In the genomic region with DNA sequence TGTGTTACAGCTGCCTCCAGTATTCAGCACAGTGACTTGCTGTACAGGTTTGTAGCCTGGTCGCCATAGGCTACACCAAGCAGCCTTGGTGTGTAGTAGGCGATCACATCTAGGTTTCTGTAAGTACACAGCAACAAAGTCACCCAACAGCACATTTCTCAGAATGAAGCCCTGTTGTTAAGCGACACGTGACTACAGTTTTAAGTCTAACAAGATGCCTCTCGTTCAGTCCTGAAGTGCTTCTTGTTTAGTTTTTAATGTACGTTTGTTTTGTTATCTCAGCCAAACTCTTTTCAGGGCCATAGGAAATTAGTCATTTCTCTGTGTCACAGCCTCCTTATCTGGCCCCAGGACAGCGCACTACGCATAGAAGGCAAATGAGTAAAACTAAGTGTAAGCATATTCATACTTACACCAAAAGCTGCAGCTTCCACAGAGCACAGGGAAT, we compare ENCODE assay signal across 9 cellular contexts. TPM values are rescaled to one million over a fixed set of nuclear protein-coding genes. Genes with fewer than 3 reads are reported as not detected.
DNase-seq lines count a peak whose midpoint lies in the region; ATAC-seq and TF ChIP-seq lines count a peak whose summit lies in the region.
"Had no signal": no experiment of that assay in that cellular context is flagged by ENCODE, and none has a peak within 500 bp of the region (broad histone marks: within the 10 kb centered on the region; RNA-seq: fewer than 3 reads in every experiment).

No MANE protein-coding gene starts in this region.

- H3K14ac ChIP-seq in trophoblast cell (ENCODE audit: low read length) = no peak overlapping the region

- intact Hi-C loops in cardiac septum (cut with DNase I) (no loop called here), Right ventricle myocardium inferior (cut with DNase I) (no loop called here), left colon (cut with DNase I, micrococcal nuclease) (no loop called here)

- H3K9ac ChIP-seq in trophoblast cell (ENCODE audit: low read length) = no peak overlapping the region

- no peaks in the 10 kb centered on the region for H3K79me2 ChIP-seq in trophoblast cell (ENCODE audit: control insufficient read depth, insufficient read depth, low read length, poor library complexity)

- H2AFZ ChIP-seq in trophoblast cell (ENCODE audit: insufficient read depth, low read length, poor library complexity) = no peak overlapping the region

- H3K4me2 ChIP-seq in trophoblast cell (ENCODE audit: low read length) = no peak overlapping the region

- H3K27ac ChIP-seq in HL-60 (replicated peaks) (peak overlapping the region; percentile 50), trophoblast cell (ENCODE audit: low read depth, low read length) (no peak overlapping the region)

- no peak overlapping the region for H4K91ac ChIP-seq in trophoblast cell (ENCODE audit: low read depth, low read length)

- H3K36me3 ChIP-seq in trophoblast cell (ENCODE audit: control insufficient read depth in 1 of 2, insufficient read depth in 2 of 2, low read length in 2 of 2) = peaks cover 3 to 18% of the 10 kb centered on the region in 2 experiments

- no peak overlapping the region for H3K4ac ChIP-seq in trophoblast cell (ENCODE audit: low read depth, low read length)

- H3K4me3 ChIP-seq in HL-60 (replicated peaks; ENCODE audit: insufficient read depth, low read length) (no peak overlapping the region), cardiac fibroblast (replicated peaks in 1 of 2; ENCODE audit: low read depth in 2 of 2, low read length in 2 of 2) (no peak overlapping the region), trophoblast cell (ENCODE audit: low read depth, low read length) (no peak overlapping the region)

- H2AK5ac ChIP-seq in trophoblast cell (ENCODE audit: low read length) = no peak overlapping the region

- DNase-seq in cardiac septum (ENCODE audit: low spot score) (peak; percentile 43), Right ventricle myocardium inferior (ENCODE audit: missing footprints) (no peak), HL-60 (ENCODE audit: low read depth in 1 of 2, low spot score in 1 of 2) (no peak), cardiac fibroblast (ENCODE audit: low read depth in 2 of 2) (peak; percentile 82 to 86), trophoblast cell (peak; percentile 61 to 74), left colon (no peak), inferior parietal cortex (ENCODE audit: extremely low spot score) (no peak), NCI-H2171 (lab: John Stamatoyannopoulos, UW) (no peak)
- DNase-seq: DND-41 had no signal

- H3K27me3 ChIP-seq in HL-60 (ENCODE audit: insufficient read depth, poor library complexity, severe bottlenecking) (no peaks in the 10 kb centered on the region), trophoblast cell (ENCODE audit: insufficient read depth, low read length) (no peaks in the 10 kb centered on the region)

- no peak overlapping the region for H4K12ac ChIP-seq in trophoblast cell (ENCODE audit: low read depth, low read length)

- H4K8ac ChIP-seq in trophoblast cell (ENCODE audit: low read depth, low read length) = no peak overlapping the region

- WGBS in trophoblast cell (ENCODE audit: extremely low coverage, insufficient coverage, insufficient read length) = no CpG with 5 or more reads among the region's 8 CpGs

- no peak overlapping the region for H3K23ac ChIP-seq in trophoblast cell (ENCODE audit: low read length)

- ATAC-seq in Right ventricle myocardium inferior = no peak
- no peak for ATAC-seq in left colon

- H2BK5ac ChIP-seq in trophoblast cell (ENCODE audit: low read depth, low read length, poor library complexity) = no peak overlapping the region

- H2BK120ac ChIP-seq in trophoblast cell (ENCODE audit: insufficient read depth, low read length, poor library complexity) = no peak overlapping the region

- H3K9me3 ChIP-seq in trophoblast cell (ENCODE audit: insufficient read depth, low read depth, low read length) = peaks cover 2% of the 10 kb centered on the region

- peaks cover 19 to 29% of the 10 kb centered on the region in 2 experiments for H3K4me1 ChIP-seq in trophoblast cell (ENCODE audit: control insufficient read depth in 1 of 2, insufficient read depth in 2 of 2, low read length in 2 of 2)

- no peak overlapping the region for H3K18ac ChIP-seq in trophoblast cell (ENCODE audit: low read length)

- no peak overlapping the region for H2BK12ac ChIP-seq in trophoblast cell (ENCODE audit: low read length)

- H3K79me1 ChIP-seq in trophoblast cell (ENCODE audit: low read length) = no peaks in the 10 kb centered on the region

- no peak for TF ChIP-seq CTCF in HL-60 (IDR thresholded peaks at IDR 0.05; ENCODE audit: insufficient read depth, low read length)
- no peak for TF ChIP-seq CTCF in cardiac fibroblast (IDR thresholded peaks at IDR 0.05; ENCODE audit: low read depth, low read length)

RNA-seq across cellular contexts. Expression of gene GPR183, which starts 50.0 kb away (rescaled TPM):
- total RNA-seq in cardiac septum (1.1 TPM), Right ventricle myocardium inferior (2.7 TPM), left colon (1 to 10 TPM; 2.5 to 6.4 TPM)
- polyA plus RNA-seq in trophoblast cell (2013) = 0.16 and 0.19 TPM in 2 replicates

Comparison
In these comparisons a context has a peak if more than half of its experiments do, and no peak if none do; other contexts are left out.
1. DNase-seq: peak in cardiac septum (single experiment), cardiac fibroblast (2 of 2) and trophoblast cell (2 of 2); none in Right ventricle myocardium inferior (single experiment), HL-60 (0 of 2), left colon (0 of 2), inferior parietal cortex (single experiment) and NCI-H2171 (single experiment).